ENCODE assay signal across 29 cellular contexts in the genomic region with DNA sequence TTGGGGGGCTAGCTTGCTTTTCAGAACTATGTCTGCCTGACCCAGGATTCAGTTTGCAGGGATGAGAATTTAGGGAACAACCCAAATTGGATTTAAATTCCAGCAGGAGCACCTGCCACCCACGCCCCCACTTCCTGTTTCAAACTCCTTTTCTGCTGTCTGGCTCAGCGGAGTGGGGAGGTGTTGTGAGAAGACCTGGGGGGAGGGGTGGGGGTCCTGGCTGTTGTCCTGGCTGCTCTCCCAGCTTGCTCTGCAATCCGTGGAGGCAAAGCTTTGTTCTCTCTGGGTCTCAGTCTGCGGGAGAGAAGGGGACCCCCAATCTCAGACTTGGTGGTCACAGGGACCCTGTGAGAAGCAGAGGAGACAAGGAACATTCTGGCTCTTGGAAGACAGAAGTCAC. TPM values are rescaled to one million over a fixed set of nuclear protein-coding genes. Genes with fewer than 3 reads are reported as not detected.
"Had no signal": no experiment of that assay in that cellular context is flagged by ENCODE, and none has a peak within 500 bp of the region (broad histone marks: within the 10 kb centered on the region; RNA-seq: fewer than 3 reads in every experiment).

No MANE protein-coding gene starts in this region.

- H3K4me3 ChIP-seq: colonic mucosa, heart left ventricle, lung, testis, tibial nerve, upper lobe of right lung, vagina had no signal

- H3K4me1 ChIP-seq: colonic mucosa, heart left ventricle, testis, tibial nerve, upper lobe of right lung, vagina had no signal

- H3K36me3 ChIP-seq: colonic mucosa, heart left ventricle, neutrophil, tibial nerve, upper lobe of right lung, vagina had no signal

- H3K27ac ChIP-seq: colonic mucosa, heart left ventricle, neutrophil, testis, tibial nerve, upper lobe of right lung, vagina had no signal

- FAIRE-seq: keratinocyte had no signal

- DNase-seq: colonic mucosa; dermis blood vessel endothelial cell; effector CD4-positive, alpha-beta T cell; foreskin melanocyte; heart left ventricle; hippocampal formation; immature natural killer cell; left cardiac atrium; left ventricle myocardium superior; mesenchymal stem cell; naive B cell; stimulated activated CD4-positive, alpha-beta T cell treated with anti-CD3 and anti-CD28 coated beads, Interleukin-2, amount 100 ng/mL, for 24 hours; stimulated activated CD4-positive, alpha-beta T cell treated with anti-CD3 and anti-CD28 coated beads, Interleukin-4, amount 100 ng/mL, for 4 hours; stimulated activated naive B cell treated with anti-CD40 and anti-IgM and Interleukin-4, amounts not matched to agents 10 μg/mL and 1 μg/mL and 100 μg/mL, for 72 hours; stimulated activated naive CD8-positive, alpha-beta T cell treated with anti-CD3 and anti-CD28 coated beads, Interleukin-15, amount 100 ng/mL, for 72 hours; testis; upper lobe of right lung had no signal

- H3K27me3 ChIP-seq: colonic mucosa, testis, vagina had no signal

- H3K9me3 ChIP-seq: colonic mucosa, heart left ventricle, testis, tibial nerve, upper lobe of right lung, vagina had no signal

RNA-seq across cellular contexts. Expression of gene KCNK18, which starts 0.8 kb away (rescaled TPM):
- total RNA-seq: colonic mucosa, dermis blood vessel endothelial cell, glomerular endothelial cell, heart left ventricle, left cardiac atrium, left ventricle myocardium superior, lung, osteoblast, pulmonary artery endothelial cell, sciatic nerve, skeletal muscle tissue, subcutaneous adipose tissue, testis, tibial nerve, upper lobe of right lung, vagina had no signal
- polyA plus RNA-seq: esophagus, heart left ventricle, immature natural killer cell, keratinocyte, lung had no signal

RNA-seq across cellular contexts. Expression of gene SLC18A2, which starts 42.8 kb away (rescaled TPM):
- total RNA-seq: dermis blood vessel endothelial cell, glomerular endothelial cell, osteoblast, pulmonary artery endothelial cell had no signal
- polyA plus RNA-seq: keratinocyte had no signal
